Comparison of ENCODE assay signal across 11 cellular contexts in the genomic region with DNA sequence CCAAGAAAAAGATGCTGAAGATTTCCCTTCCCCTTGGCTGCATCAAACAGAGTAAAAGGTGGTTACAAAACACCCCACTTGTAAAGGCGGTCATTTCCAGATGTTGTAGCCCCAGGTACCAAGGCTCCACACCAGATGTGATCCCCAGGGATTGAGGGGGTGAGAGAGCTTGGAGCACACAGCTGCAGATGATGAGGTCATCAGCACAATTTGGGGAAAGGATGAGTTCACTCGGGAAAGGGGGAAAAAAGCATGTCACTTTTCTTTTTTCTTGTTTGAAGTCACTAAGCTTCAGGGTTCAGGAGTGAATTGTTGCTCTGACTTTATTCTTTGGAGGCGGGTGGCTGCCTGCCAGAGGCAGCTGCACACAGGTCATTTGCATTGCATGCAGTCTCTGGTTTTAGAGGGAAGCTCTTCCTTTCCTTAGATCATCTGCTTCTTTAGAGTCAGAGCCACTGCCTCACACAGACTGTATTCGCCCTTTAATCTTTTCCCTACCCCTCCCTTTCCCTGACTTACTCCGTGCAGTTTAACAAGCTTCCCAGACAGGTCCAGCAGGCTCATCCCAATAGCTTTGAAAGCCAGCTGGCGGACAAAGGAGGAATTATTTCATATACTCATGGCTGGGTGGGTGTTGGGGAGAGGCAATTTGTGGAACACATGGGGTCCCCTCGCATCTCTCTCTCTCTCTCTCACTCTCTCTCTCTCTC.
DNase-seq lines count a peak whose midpoint lies in the region; ATAC-seq, FAIRE-seq and TF ChIP-seq lines count a peak whose summit lies in the region.
"Had no signal": no experiment of that assay in that cellular context is flagged by ENCODE, and none has a peak within 500 bp of the region (broad histone marks: within the 10 kb centered on the region; RNA-seq: fewer than 3 reads in every experiment).

No MANE protein-coding gene starts in this region.

- TF ChIP-seq CTCF in HepG2 (CRISPR knock-in tag; IDR thresholded peaks at IDR 0.05) (no peak), right lobe of liver (IDR thresholded peaks at IDR 0.05) (no peak), OCI-LY3 (IDR thresholded peaks at IDR 0.05; ENCODE audit: low read depth, low read length) (no peak), glutamatergic neuron (IDR thresholded peaks at IDR 0.05; ENCODE audit: partially characterized antibody, unreplicated experiment) (no peak)

- H3K4me1 Mint-ChIP-seq in glutamatergic neuron (ENCODE audit: low read depth, unreplicated experiment): peaks cover 11% of the 10 kb centered on the region

- DNase-seq in HepG2 (ENCODE audit: low spot score) (no peak), right lobe of liver (no peak), iPS-NIHi11 (ENCODE audit: low spot score) (peak; percentile 25), UCSD-AML1 (lab: John Stamatoyannopoulos, UW; ENCODE audit: unreplicated experiment) (no peak), glutamatergic neuron (no peak), NCI-H2171 (lab: John Stamatoyannopoulos, UW) (no peak)
- DNase-seq: NCI-H1105; stimulated activated CD4-positive, alpha-beta T cell treated with anti-CD3 and anti-CD28 coated beads, Interleukin-1b, Interleukin-23, amount 100 ng/mL, for 48 hours had no signal

- peaks cover 5% of the 10 kb centered on the region for H3K36me3 Mint-ChIP-seq in glutamatergic neuron (ENCODE audit: unreplicated experiment)

- POLR2A ChIA-PET in HepG2 (lab: Yijun Ruan, JAX): no interaction called here

- no peak overlapping the region for H3K9ac ChIP-seq in HepG2 (ENCODE audit: insufficient read depth, low read depth, low read length)
- H3K9ac ChIP-seq in OCI-LY3 (ENCODE audit: low read length): no peak overlapping the region

- H3K79me2 ChIP-seq in HepG2 (ENCODE audit: insufficient read depth, low read length) (no peaks in the 10 kb centered on the region), OCI-LY3 (ENCODE audit: low read length) (no peaks in the 10 kb centered on the region)

- no peak for TF ChIP-seq EP300 in HepG2 (IDR thresholded peaks at IDR 0.05; ENCODE audit: low read depth in 2 of 2, low read length in 2 of 2)
- no peak for TF ChIP-seq EP300 in HepG2 (CRISPR knock-in tag; IDR thresholded peaks at IDR 0.05; ENCODE audit: borderline replicate concordance)

- FAIRE-seq in HepG2 (lab: Jason Lieb, UNC): no peak

- H3K4me2 ChIP-seq in HepG2 (ENCODE audit: low read depth, low read length): no peak overlapping the region
- H3K4me2 ChIP-seq in OCI-LY3 (ENCODE audit: low read length): 0 out of 2 replicates have a peak overlapping the region, but pooled peaks have one; percentile 14

- no peak overlapping the region for H3K27ac ChIP-seq in HepG2 (ENCODE audit: extremely low read length, insufficient read depth, low read length)
- H3K27ac ChIP-seq in right lobe of liver: no peak overlapping the region
- H3K27ac ChIP-seq in OCI-LY3 (ENCODE audit: low read length): no peak overlapping the region
- H3K27ac ChIP-seq: SK-N-MC had no signal

- TF ChIP-seq RAD21 in HepG2 (CRISPR knock-in tag; IDR thresholded peaks at IDR 0.05): no peak

- no peak; the same call in 2 of the 3 replicates for ATAC-seq in HepG2
- no peak for ATAC-seq in right lobe of liver
- ATAC-seq in GM18520 (IDR thresholded peaks at IDR 0.05; ENCODE audit: unreplicated experiment): no peak

- H2AFZ ChIP-seq in HepG2 (ENCODE audit: low read length) (no peak overlapping the region), OCI-LY3 (ENCODE audit: low read depth, low read length) (no peak overlapping the region)

- H3K27me3 ChIP-seq in HepG2 (ENCODE audit: control insufficient read depth in 1 of 2, insufficient read depth in 2 of 2, low read length in 2 of 2) (no peaks in the 10 kb centered on the region), right lobe of liver (no peaks in the 10 kb centered on the region), OCI-LY3 (ENCODE audit: low read depth, low read length) (peaks cover 16% of the 10 kb centered on the region)

- in situ Hi-C loops in HepG2 (cut with HindIII; ENCODE audit: extremely low pct_ligation_motif_present, low pct_unique_long_range_greater_than_20kb): no loop called here

- WGBS in HepG2 (ENCODE audit: low lambda C conversion rate): 2% methylated on average over 7 of the region's 7 CpGs
- WGBS in right lobe of liver (ENCODE audit: insufficient coverage, low coverage, low lambda C conversion rate, missing lambda C conversion rate): 29% methylated on average over 7 of the region's 7 CpGs

- no peaks in the 10 kb centered on the region for H3K27me3 Mint-ChIP-seq in glutamatergic neuron (ENCODE audit: unreplicated experiment)

- H3K36me3 ChIP-seq in HepG2 (replicated peaks in 1 of 2; ENCODE audit: control insufficient read depth in 1 of 2, insufficient read depth in 2 of 2, low read length in 2 of 2): no peaks in the 10 kb centered on the region
- no peaks in the 10 kb centered on the region for H3K36me3 ChIP-seq in right lobe of liver
- no peaks in the 10 kb centered on the region for H3K36me3 ChIP-seq in OCI-LY3 (replicated peaks; ENCODE audit: low read depth, low read length)

- intact Hi-C loops in HepG2 (cut with micrococcal nuclease; ENCODE audit: unreplicated experiment) (no loop called here), right lobe of liver (cut with DNase I) (no loop called here)

- H3K9me3 ChIP-seq in HepG2 (ENCODE audit: low read length) (no peaks in the 10 kb centered on the region), right lobe of liver (no peaks in the 10 kb centered on the region), OCI-LY3 (ENCODE audit: insufficient read depth, low read length) (no peaks in the 10 kb centered on the region)

- H3K4me3 ChIP-seq in HepG2 (replicated peaks in 1 of 3; ENCODE audit: insufficient read depth in 1 of 3, low read depth in 2 of 3, low read length in 3 of 3) (no peak overlapping the region), right lobe of liver (no peak overlapping the region), OCI-LY3 (ENCODE audit: low read length) (no peak overlapping the region)
- H3K4me3 ChIP-seq: SK-N-MC had no signal

- H3K4me3 Mint-ChIP-seq in glutamatergic neuron (ENCODE audit: unreplicated experiment): no peak overlapping the region

- CTCF ChIA-PET in HepG2 (lab: Yijun Ruan, JAX; ENCODE audit: low intra/inter-chr PET ratio, low total read pairs): no interaction called here

- no peak overlapping the region for H3K27ac Mint-ChIP-seq in glutamatergic neuron (ENCODE audit: unreplicated experiment)

- no TSS peak for BruUV-seq in HepG2 (replicated peaks; lab: Mats Ljungman, UMichigan)

- H3K9me3 Mint-ChIP-seq in glutamatergic neuron (ENCODE audit: unreplicated experiment): no peaks in the 10 kb centered on the region

- TF ChIP-seq POLR2A in HepG2 (IDR thresholded peaks at IDR 0.05; ENCODE audit: insufficient read depth in 1 of 2, low read depth in 2 of 2, low read length in 2 of 2) (no peak), right lobe of liver (IDR thresholded peaks at IDR 0.05) (no peak)

- H3K4me1 ChIP-seq in HepG2 (ENCODE audit: insufficient read depth, low read length) (no peaks in the 10 kb centered on the region), right lobe of liver (no peaks in the 10 kb centered on the region), OCI-LY3 (ENCODE audit: low read length) (peaks cover 8% of the 10 kb centered on the region)

- H4K20me1 ChIP-seq in HepG2 (ENCODE audit: insufficient read depth, low read length) (no peaks in the 10 kb centered on the region), OCI-LY3 (ENCODE audit: insufficient read depth, low read length) (no peaks in the 10 kb centered on the region)

TF ChIP-seq in HepG2, 621 proteins besides CTCF, POLR2A, EP300 and RAD21 (continues in another document):
- TF ChIP-seq, protein P1, sequence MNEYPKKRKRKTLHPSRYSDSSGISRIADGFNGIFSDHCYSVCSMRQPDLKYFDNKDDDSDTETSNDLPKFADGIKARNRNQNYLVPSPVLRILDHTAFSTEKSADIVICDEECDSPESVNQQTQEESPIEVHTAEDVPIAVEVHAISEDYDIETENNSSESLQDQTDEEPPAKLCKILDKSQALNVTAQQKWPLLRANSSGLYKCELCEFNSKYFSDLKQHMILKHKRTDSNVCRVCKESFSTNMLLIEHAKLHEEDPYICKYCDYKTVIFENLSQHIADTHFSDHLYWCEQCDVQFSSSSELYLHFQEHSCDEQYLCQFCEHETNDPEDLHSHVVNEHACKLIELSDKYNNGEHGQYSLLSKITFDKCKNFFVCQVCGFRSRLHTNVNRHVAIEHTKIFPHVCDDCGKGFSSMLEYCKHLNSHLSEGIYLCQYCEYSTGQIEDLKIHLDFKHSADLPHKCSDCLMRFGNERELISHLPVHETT (CRISPR knock-in tag; conservative IDR thresholded peaks at IDR 0.05): no peak
- TF ChIP-seq CREB1 (IDR thresholded peaks at IDR 0.05): 0 out of 2 replicates have a peak, but pooled peaks have one; percentile 3
- TF ChIP-seq CREB1 (CRISPR knock-in tag; IDR thresholded peaks at IDR 0.05): no peak
- TF ChIP-seq ZMYM3 (CRISPR knock-in tag; IDR thresholded peaks at IDR 0.05): no peak
- TF ChIP-seq HNF4G (IDR thresholded peaks at IDR 0.05; ENCODE audit: borderline replicate concordance, low read depth, low read length): no peak
- no peak for TF ChIP-seq HNF4G (CRISPR knock-in tag; IDR thresholded peaks at IDR 0.05; ENCODE audit: borderline replicate concordance, low read depth)
- no peak for TF ChIP-seq SP1 (IDR thresholded peaks at IDR 0.05)
- no peak for TF ChIP-seq SP1 (CRISPR knock-in tag; IDR thresholded peaks at IDR 0.05)
- TF ChIP-seq, protein P2, sequence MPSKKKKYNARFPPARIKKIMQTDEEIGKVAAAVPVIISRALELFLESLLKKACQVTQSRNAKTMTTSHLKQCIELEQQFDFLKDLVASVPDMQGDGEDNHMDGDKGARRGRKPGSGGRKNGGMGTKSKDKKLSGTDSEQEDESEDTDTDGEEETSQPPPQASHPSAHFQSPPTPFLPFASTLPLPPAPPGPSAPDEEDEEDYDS (CRISPR knock-in tag; IDR thresholded peaks at IDR 0.05): no peak
- no peak for TF ChIP-seq ZNF205 (CRISPR knock-in tag; IDR thresholded peaks at IDR 0.05)
- no peak for TF ChIP-seq MTF1 (CRISPR knock-in tag; IDR thresholded peaks at IDR 0.05)
- TF ChIP-seq ZNF382 (CRISPR knock-in tag; IDR thresholded peaks at IDR 0.05; ENCODE audit: borderline replicate concordance): no peak
- TF ChIP-seq, protein P3, sequence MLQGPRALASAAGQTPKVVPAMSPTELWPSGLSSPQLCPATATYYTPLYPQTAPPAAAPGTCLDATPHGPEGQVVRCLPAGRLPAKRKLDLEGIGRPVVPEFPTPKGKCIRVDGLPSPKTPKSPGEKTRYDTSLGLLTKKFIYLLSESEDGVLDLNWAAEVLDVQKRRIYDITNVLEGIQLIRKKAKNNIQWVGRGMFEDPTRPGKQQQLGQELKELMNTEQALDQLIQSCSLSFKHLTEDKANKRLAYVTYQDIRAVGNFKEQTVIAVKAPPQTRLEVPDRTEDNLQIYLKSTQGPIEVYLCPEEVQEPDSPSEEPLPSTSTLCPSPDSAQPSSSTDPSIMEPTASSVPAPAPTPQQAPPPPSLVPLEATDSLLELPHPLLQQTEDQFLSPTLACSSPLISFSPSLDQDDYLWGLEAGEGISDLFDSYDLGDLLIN (CRISPR knock-in tag; IDR thresholded peaks at IDR 0.05; ENCODE audit: borderline replicate concordance): no peak
- peak; percentile 69 for TF ChIP-seq ATF7 (IDR thresholded peaks at IDR 0.05)
- no peak for TF ChIP-seq ATF7 (CRISPR knock-in tag; IDR thresholded peaks at IDR 0.05)
- no peak for TF ChIP-seq KDM6A (CRISPR knock-in tag; IDR thresholded peaks at IDR 0.05; ENCODE audit: low read depth)
